1 cellular context compared by ENCODE assay signal in genomic region chr18:31399336-31400032, GRCh38.
TF ChIP-seq lines count a peak whose summit lies in the region.

No MANE protein-coding gene starts in this region.

TF ChIP-seq in HCT116, 20 proteins besides CTCF, POLR2A, EP300 and RAD21 (continued from another document):
- TF ChIP-seq, protein P1, sequence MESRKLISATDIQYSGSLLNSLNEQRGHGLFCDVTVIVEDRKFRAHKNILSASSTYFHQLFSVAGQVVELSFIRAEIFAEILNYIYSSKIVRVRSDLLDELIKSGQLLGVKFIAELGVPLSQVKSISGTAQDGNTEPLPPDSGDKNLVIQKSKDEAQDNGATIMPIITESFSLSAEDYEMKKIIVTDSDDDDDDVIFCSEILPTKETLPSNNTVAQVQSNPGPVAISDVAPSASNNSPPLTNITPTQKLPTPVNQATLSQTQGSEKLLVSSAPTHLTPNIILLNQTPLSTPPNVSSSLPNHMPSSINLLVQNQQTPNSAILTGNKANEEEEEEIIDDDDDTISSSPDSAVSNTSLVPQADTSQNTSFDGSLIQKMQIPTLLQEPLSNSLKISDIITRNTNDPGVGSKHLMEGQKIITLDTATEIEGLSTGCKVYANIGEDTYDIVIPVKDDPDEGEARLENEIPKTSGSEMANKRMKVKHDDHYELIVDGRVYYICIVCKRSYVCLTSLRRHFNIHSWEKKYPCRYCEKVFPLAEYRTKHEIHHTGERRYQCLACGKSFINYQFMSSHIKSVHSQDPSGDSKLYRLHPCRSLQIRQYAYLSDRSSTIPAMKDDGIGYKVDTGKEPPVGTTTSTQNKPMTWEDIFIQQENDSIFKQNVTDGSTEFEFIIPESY (IDR thresholded peaks at IDR 0.05; ENCODE audit: extremely low read depth, insufficient replicate concordance, low read length), result no peak
- TF ChIP-seq, protein P2, sequence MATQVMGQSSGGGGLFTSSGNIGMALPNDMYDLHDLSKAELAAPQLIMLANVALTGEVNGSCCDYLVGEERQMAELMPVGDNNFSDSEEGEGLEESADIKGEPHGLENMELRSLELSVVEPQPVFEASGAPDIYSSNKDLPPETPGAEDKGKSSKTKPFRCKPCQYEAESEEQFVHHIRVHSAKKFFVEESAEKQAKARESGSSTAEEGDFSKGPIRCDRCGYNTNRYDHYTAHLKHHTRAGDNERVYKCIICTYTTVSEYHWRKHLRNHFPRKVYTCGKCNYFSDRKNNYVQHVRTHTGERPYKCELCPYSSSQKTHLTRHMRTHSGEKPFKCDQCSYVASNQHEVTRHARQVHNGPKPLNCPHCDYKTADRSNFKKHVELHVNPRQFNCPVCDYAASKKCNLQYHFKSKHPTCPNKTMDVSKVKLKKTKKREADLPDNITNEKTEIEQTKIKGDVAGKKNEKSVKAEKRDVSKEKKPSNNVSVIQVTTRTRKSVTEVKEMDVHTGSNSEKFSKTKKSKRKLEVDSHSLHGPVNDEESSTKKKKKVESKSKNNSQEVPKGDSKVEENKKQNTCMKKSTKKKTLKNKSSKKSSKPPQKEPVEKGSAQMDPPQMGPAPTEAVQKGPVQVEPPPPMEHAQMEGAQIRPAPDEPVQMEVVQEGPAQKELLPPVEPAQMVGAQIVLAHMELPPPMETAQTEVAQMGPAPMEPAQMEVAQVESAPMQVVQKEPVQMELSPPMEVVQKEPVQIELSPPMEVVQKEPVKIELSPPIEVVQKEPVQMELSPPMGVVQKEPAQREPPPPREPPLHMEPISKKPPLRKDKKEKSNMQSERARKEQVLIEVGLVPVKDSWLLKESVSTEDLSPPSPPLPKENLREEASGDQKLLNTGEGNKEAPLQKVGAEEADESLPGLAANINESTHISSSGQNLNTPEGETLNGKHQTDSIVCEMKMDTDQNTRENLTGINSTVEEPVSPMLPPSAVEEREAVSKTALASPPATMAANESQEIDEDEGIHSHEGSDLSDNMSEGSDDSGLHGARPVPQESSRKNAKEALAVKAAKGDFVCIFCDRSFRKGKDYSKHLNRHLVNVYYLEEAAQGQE (IDR thresholded peaks at IDR 0.05; ENCODE audit: low read depth), result no peak
- peak; percentile 90 for TF ChIP-seq FOSL1 (IDR thresholded peaks at IDR 0.05; ENCODE audit: low read depth)
- no peak for TF ChIP-seq ZFX (IDR thresholded peaks at IDR 0.05)
- peak; percentile 15 for TF ChIP-seq YY1 (IDR thresholded peaks at IDR 0.05; ENCODE audit: extremely low read depth, insufficient replicate concordance, low read depth, low read length)
- no peak for TF ChIP-seq SIN3A (IDR thresholded peaks at IDR 0.05; ENCODE audit: low read depth)
- peak; percentile 38 for TF ChIP-seq MAX (IDR thresholded peaks at IDR 0.05)
- peak; percentile 24; the same call in 1 of the 2 replicates for TF ChIP-seq ELF1 (IDR thresholded peaks at IDR 0.05; ENCODE audit: borderline replicate concordance, low read depth)
- no peak for TF ChIP-seq POLR2AphosphoS5 (IDR thresholded peaks at IDR 0.05; ENCODE audit: low read depth, low read length)
- TF ChIP-seq EZH2 (IDR thresholded peaks at IDR 0.05), result no peak
- TF ChIP-seq SRF (IDR thresholded peaks at IDR 0.05; ENCODE audit: low read depth), result peak; percentile 46; the same call in 1 of the 2 replicates
- peak; percentile 22; the same call in 1 of the 2 replicates for TF ChIP-seq EGR1 (IDR thresholded peaks at IDR 0.05; ENCODE audit: low read depth)
- peak; percentile 91 for TF ChIP-seq JUND (IDR thresholded peaks at IDR 0.05)
- peak; percentile 60; the same call in 1 of the 2 replicates for TF ChIP-seq CBX3 (IDR thresholded peaks at IDR 0.05; ENCODE audit: low read depth)
- TF ChIP-seq EZH2phosphoT487 (IDR thresholded peaks at IDR 0.05; ENCODE audit: borderline replicate concordance), result no peak
TF ChIP-seq in HCT116: peak in this region for 12.
